ENCODE assay signal across 8 cellular contexts in genomic region chr6:7154341-7155139, GRCh38. TPM values are rescaled to one million over a fixed set of nuclear protein-coding genes. Genes with fewer than 3 reads are reported as not detected.
A peak's percentile ranks its signal among the peaks of the same experiment; 100 is the strongest.
DNase-seq lines count a peak whose midpoint lies in the region; ATAC-seq and TF ChIP-seq lines count a peak whose summit lies in the region.

No MANE protein-coding gene starts in this region.

- no peaks in the 10 kb centered on the region for H3K27me3 ChIP-seq in HAP-1 (ENCODE audit: low read depth)

- H3K4me3 ChIP-seq in NB4 (ENCODE audit: low read depth, low read length), result peak overlapping the region; percentile 39
- H3K4me3 ChIP-seq in mucosa of descending colon, result no peak overlapping the region
- no peak overlapping the region for H3K4me3 ChIP-seq in HAP-1

- H3K36me3 ChIP-seq in mucosa of descending colon (ENCODE audit: low read depth) (no peaks in the 10 kb centered on the region), HAP-1 (replicated peaks) (no peaks in the 10 kb centered on the region)

- H3K9me3 ChIP-seq in mucosa of descending colon (no peaks in the 10 kb centered on the region), HAP-1 (no peaks in the 10 kb centered on the region)

- H3K4me1 ChIP-seq in mucosa of descending colon (ENCODE audit: low read depth) (peaks cover 45% of the 10 kb centered on the region), HAP-1 (peaks cover 13% of the 10 kb centered on the region)

- in situ Hi-C loops in HAP-1 (cut with MboI; ENCODE audit: low sequenced_read_pairs), result no loop called here

- DNase-seq in NB4 (ENCODE audit: low read depth) (peak; percentile 99), mucosa of descending colon (peak in 1 of 3 donors; percentile 18), globus pallidus (ENCODE audit: low spot score) (no peak), EL (no peak), iPS-NIHi11 (ENCODE audit: low spot score) (no peak), HAP-1 (ENCODE audit: low spot score in 2 of 2) (no peak)

- ATAC-seq in GM18858 (IDR thresholded peaks at IDR 0.05; ENCODE audit: unreplicated experiment) (peak; percentile 73), HG02610 (IDR thresholded peaks at IDR 0.05; ENCODE audit: unreplicated experiment) (peak; percentile 70), mucosa of descending colon (peak; percentile 45)

- no peak for TF ChIP-seq CTCF in NB4 (IDR thresholded peaks at IDR 0.05; ENCODE audit: low read depth, low read length)
- no peak for TF ChIP-seq CTCF in mucosa of descending colon (IDR thresholded peaks at IDR 0.05)

- intact Hi-C loops in mucosa of descending colon (cut with DNase I, micrococcal nuclease), result no loop called here

- no peak for TF ChIP-seq POLR2A in NB4 (IDR thresholded peaks at IDR 0.05; ENCODE audit: extremely low read depth, insufficient read length)

RNA-seq across cellular contexts. Expression of gene RREB1, which starts 46.8 kb away (rescaled TPM):
- total RNA-seq in mucosa of descending colon, result 10 to 100 TPM; 64.9 to 85.9 (median 74.7) TPM
